9 cellular contexts compared by ENCODE assay signal in the genomic region with DNA sequence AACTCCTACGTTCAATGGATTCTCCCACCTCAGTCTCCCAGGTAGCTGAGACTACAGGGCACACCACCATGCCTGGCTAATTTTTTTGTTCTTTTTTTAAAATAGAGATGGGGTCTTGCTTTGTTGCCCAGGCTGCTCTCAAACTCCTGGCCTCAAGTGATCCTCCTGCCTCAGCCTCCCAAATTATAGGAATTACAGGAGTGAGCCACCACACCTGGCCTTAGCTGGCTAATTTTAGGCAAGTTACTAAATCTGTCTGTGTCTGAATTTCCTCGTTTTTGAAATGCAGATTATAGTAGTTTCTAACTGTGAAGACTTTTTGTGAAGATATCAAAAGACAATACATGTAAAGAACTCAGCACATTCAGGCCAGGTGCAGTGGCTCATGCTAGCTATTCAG.
"Had no signal": no experiment of that assay in that cellular context is flagged by ENCODE, and none has a peak within 500 bp of the region (broad histone marks: within the 10 kb centered on the region; RNA-seq: fewer than 3 reads in every experiment).

No MANE protein-coding gene starts in this region.

- DNase-seq: GM23248, GOT3, H9, HCEC 1CT, KBM-7 had no signal

- H3K4me1 Mint-ChIP-seq: IgD-negative memory B cell had no signal

- H3K4me3 Mint-ChIP-seq: H9, IgD-negative memory B cell had no signal

- FAIRE-seq: H54, HTR-8/SVneo had no signal

- H3K9me3 Mint-ChIP-seq: H9, IgD-negative memory B cell had no signal

- H3K4me3 ChIP-seq: GM23248 had no signal

- H3K27ac Mint-ChIP-seq: IgD-negative memory B cell had no signal

- H3K27me3 Mint-ChIP-seq: IgD-negative memory B cell had no signal

- H3K27ac ChIP-seq: GM23248, KMS-11 had no signal
